In the genomic region with DNA sequence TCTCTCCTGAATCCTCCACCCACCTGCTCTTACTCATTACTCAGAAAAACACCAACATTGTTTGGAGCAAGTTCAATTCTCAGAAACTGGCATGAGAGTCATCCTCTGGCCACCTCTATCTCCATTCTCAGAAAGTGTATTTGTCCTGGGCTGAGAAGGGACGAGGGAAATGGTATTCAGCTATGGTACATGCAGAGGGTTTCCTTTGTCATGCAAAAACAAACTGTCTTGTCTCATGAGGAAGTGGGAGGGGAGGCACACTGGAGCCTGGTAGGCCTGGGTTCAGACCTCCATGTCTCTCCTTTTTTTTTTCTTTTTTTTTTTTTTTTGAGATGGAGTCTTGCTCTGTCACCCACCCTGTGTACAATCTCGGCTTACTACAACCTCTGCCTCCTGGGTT, we compare ENCODE assay signal across 19 cellular contexts. TPM values are rescaled to one million over a fixed set of nuclear protein-coding genes. Genes with fewer than 3 reads are reported as not detected.
DNase-seq lines count a peak whose midpoint lies in the region; ATAC-seq and TF ChIP-seq lines count a peak whose summit lies in the region.
"Had no signal": no experiment of that assay in that cellular context is flagged by ENCODE, and none has a peak within 500 bp of the region (broad histone marks: within the 10 kb centered on the region; RNA-seq: fewer than 3 reads in every experiment).

No MANE protein-coding gene starts in this region.

- POLR2A ChIA-PET in activated CD8-positive, alpha-beta T cell treated with anti-CD3 and anti-CD28 coated beads, Interleukin-2, amount 10 ng/mL, durations not matched to agents 7 days and 5 days (lab: Charles Lee), result no interaction called here
- POLR2A ChIA-PET in CD4-positive, alpha-beta T cell (lab: Charles Lee), result no interaction called here

- H3K27me3 Mint-ChIP-seq in activated T-cell treated with anti-CD3 and anti-CD28 coated beads, Interleukin-2, amount 50 U/mL, for 72 hours (ENCODE audit: low read depth), result peaks cover 40% of the 10 kb centered on the region
- peaks cover 11% of the 10 kb centered on the region for H3K27me3 Mint-ChIP-seq in activated CD8-positive, alpha-beta T cell treated with anti-CD3 and anti-CD28 coated beads, Interleukin-2, amount 10 ng/mL, durations not matched to agents 7 days and 5 days (ENCODE audit: low read depth)
- peaks cover 22% of the 10 kb centered on the region for H3K27me3 Mint-ChIP-seq in CD4-positive, alpha-beta T cell

- no peak overlapping the region for H3K27ac Mint-ChIP-seq in activated T-cell treated with anti-CD3 and anti-CD28 coated beads, Interleukin-2, amount 50 U/mL, for 72 hours
- H3K27ac Mint-ChIP-seq in activated CD8-positive, alpha-beta T cell treated with anti-CD3 and anti-CD28 coated beads, Interleukin-2, amount 10 ng/mL, durations not matched to agents 7 days and 5 days, result peak overlapping the region; percentile 50
- no peak overlapping the region for H3K27ac Mint-ChIP-seq in stimulated activated effector memory CD8-positive, alpha-beta T cell treated with anti-CD3 and anti-CD28 coated beads, Interleukin-12 subunit alpha, Interleukin-12 subunit beta, amount 100 ng/mL, for 72 hours
- no peak overlapping the region for H3K27ac Mint-ChIP-seq in CD4-positive, alpha-beta T cell
- H3K27ac Mint-ChIP-seq: CD4-positive, CD25-positive, alpha-beta regulatory T cell had no signal

- no peak overlapping the region for H3K4me3 Mint-ChIP-seq in activated T-cell treated with anti-CD3 and anti-CD28 coated beads, Interleukin-2, amount 50 U/mL, for 72 hours
- H3K4me3 Mint-ChIP-seq in activated CD8-positive, alpha-beta T cell treated with anti-CD3 and anti-CD28 coated beads, Interleukin-2, amount 10 ng/mL, durations not matched to agents 7 days and 5 days, result no peak overlapping the region
- no peak overlapping the region for H3K4me3 Mint-ChIP-seq in stimulated activated effector memory CD8-positive, alpha-beta T cell treated with anti-CD3 and anti-CD28 coated beads, Interleukin-12 subunit alpha, Interleukin-12 subunit beta, amount 100 ng/mL, for 72 hours
- no peak overlapping the region for H3K4me3 Mint-ChIP-seq in CD4-positive, alpha-beta T cell
- H3K4me3 Mint-ChIP-seq: CD4-positive, CD25-positive, alpha-beta regulatory T cell; H9 had no signal

- H3K4me1 Mint-ChIP-seq in activated T-cell treated with anti-CD3 and anti-CD28 coated beads, Interleukin-2, amount 50 U/mL, for 72 hours (ENCODE audit: low read depth), result peaks cover 17% of the 10 kb centered on the region
- H3K4me1 Mint-ChIP-seq in activated CD8-positive, alpha-beta T cell treated with anti-CD3 and anti-CD28 coated beads, Interleukin-2, amount 10 ng/mL, durations not matched to agents 7 days and 5 days (ENCODE audit: low read depth), result peaks cover 41% of the 10 kb centered on the region
- H3K4me1 Mint-ChIP-seq in stimulated activated effector memory CD8-positive, alpha-beta T cell treated with anti-CD3 and anti-CD28 coated beads, Interleukin-12 subunit alpha, Interleukin-12 subunit beta, amount 100 ng/mL, for 72 hours, result peaks cover 24% of the 10 kb centered on the region
- no peaks in the 10 kb centered on the region for H3K4me1 Mint-ChIP-seq in CD4-positive, alpha-beta T cell (ENCODE audit: low read depth)
- H3K4me1 Mint-ChIP-seq: H9 had no signal

- H3K36me3 ChIP-seq in Loucy (ENCODE audit: insufficient read depth, low read length), result peaks cover 21% of the 10 kb centered on the region; the same call in 1 of the 2 replicates
- H3K36me3 ChIP-seq: SJSA1 had no signal

- no peak for TF ChIP-seq CTCF in Loucy (conservative IDR thresholded peaks at IDR 0.05; ENCODE audit: low read length)
- no peak for TF ChIP-seq CTCF in CD4-positive, alpha-beta T cell (IDR thresholded peaks at IDR 0.05)

- CTCF ChIA-PET in activated CD8-positive, alpha-beta T cell treated with anti-CD3 and anti-CD28 coated beads, Interleukin-2, amount 10 ng/mL, durations not matched to agents 7 days and 5 days (lab: Charles Lee), result no interaction called here
- CTCF ChIA-PET in CD4-positive, alpha-beta T cell (lab: Charles Lee), result no interaction called here

- no peak overlapping the region for H2AFZ ChIP-seq in Loucy (ENCODE audit: low read length)
- H2AFZ ChIP-seq: PC-9 had no signal

- no peaks in the 10 kb centered on the region for H3K9me3 Mint-ChIP-seq in activated T-cell treated with anti-CD3 and anti-CD28 coated beads, Interleukin-2, amount 50 U/mL, for 72 hours
- H3K9me3 Mint-ChIP-seq in activated CD8-positive, alpha-beta T cell treated with anti-CD3 and anti-CD28 coated beads, Interleukin-2, amount 10 ng/mL, durations not matched to agents 7 days and 5 days (ENCODE audit: insufficient read depth), result peaks cover 4% of the 10 kb centered on the region
- no peaks in the 10 kb centered on the region for H3K9me3 Mint-ChIP-seq in stimulated activated effector memory CD8-positive, alpha-beta T cell treated with anti-CD3 and anti-CD28 coated beads, Interleukin-12 subunit alpha, Interleukin-12 subunit beta, amount 100 ng/mL, for 72 hours
- H3K9me3 Mint-ChIP-seq in CD4-positive, alpha-beta T cell, result peaks cover 3% of the 10 kb centered on the region

- peaks cover 0 to 3% of the 10 kb centered on the region in 2 donors for H3K36me3 Mint-ChIP-seq in activated T-cell treated with anti-CD3 and anti-CD28 coated beads, Interleukin-2, amount 50 U/mL, for 72 hours (ENCODE audit: insufficient read depth in 2 of 2)
- peaks cover 30% of the 10 kb centered on the region for H3K36me3 Mint-ChIP-seq in activated CD8-positive, alpha-beta T cell treated with anti-CD3 and anti-CD28 coated beads, Interleukin-2, amount 10 ng/mL, durations not matched to agents 7 days and 5 days (ENCODE audit: low read depth)
- H3K36me3 Mint-ChIP-seq in stimulated activated effector memory CD8-positive, alpha-beta T cell treated with anti-CD3 and anti-CD28 coated beads, Interleukin-12 subunit alpha, Interleukin-12 subunit beta, amount 100 ng/mL, for 72 hours, result peaks cover 5% of the 10 kb centered on the region
- H3K36me3 Mint-ChIP-seq in CD4-positive, alpha-beta T cell (ENCODE audit: low read depth), result no peaks in the 10 kb centered on the region
- H3K36me3 Mint-ChIP-seq: CD4-positive, CD25-positive, alpha-beta regulatory T cell had no signal

- peak overlapping the region; percentile 38 for H3K9ac ChIP-seq in Loucy (ENCODE audit: low read depth, low read length, poor library complexity, severe bottlenecking)

- H3K4me2 ChIP-seq in Loucy (ENCODE audit: low read depth, low read length, poor library complexity, severe bottlenecking), result peak overlapping the region; percentile 70
- H3K4me2 ChIP-seq: PC-9 had no signal

- H4K20me1 ChIP-seq in Loucy (ENCODE audit: insufficient read depth, low read length, poor library complexity, severe bottlenecking), result no peaks in the 10 kb centered on the region

- intact Hi-C loops in CD4-positive, alpha-beta T cell (cut with DNase I, micrococcal nuclease), result no loop called here

- H3K4me3 ChIP-seq in Loucy (ENCODE audit: low read length, poor library complexity, severe bottlenecking), result peak overlapping the region; percentile 26
- H3K4me3 ChIP-seq: PC-9, SJSA1 had no signal

- H3K79me2 ChIP-seq in Loucy (ENCODE audit: insufficient read depth, low read length), result peaks cover 12% of the 10 kb centered on the region; the same call in 1 of the 2 replicates

- DNase-seq in activated T-cell treated with anti-CD3 and anti-CD28 coated beads, Interleukin-2, amount 50 U/mL, for 72 hours, result no peak
- DNase-seq in activated T-cell treated with anti-CD3 and anti-CD28 coated beads for 4 hours, result no peak
- DNase-seq in activated CD8-positive, alpha-beta T cell treated with anti-CD3 and anti-CD28 coated beads, Interleukin-2, amount 10 ng/mL, durations not matched to agents 7 days and 5 days, result peak; percentile 28
- no peak for DNase-seq in stimulated activated effector memory CD8-positive, alpha-beta T cell treated with anti-CD3 and anti-CD28 coated beads, Interleukin-12 subunit alpha, Interleukin-12 subunit beta, amount 100 ng/mL, for 72 hours (ENCODE audit: low spot score in 2 of 2)
- DNase-seq in superior temporal gyrus (ENCODE audit: extremely low spot score), result no peak
- DNase-seq in CD4-positive, alpha-beta T cell, result no peak
- DNase-seq: ACHN; Calu3; CD4-positive, CD25-positive, alpha-beta regulatory T cell; H9; Karpas-422; NCI-H1417 treated with DMSO at 0.1 percent for 48 hours; NCI-H2029; NCI-H2171; NCI-H446 treated with DMSO at 0.1 percent for 48 hours; NK-92 treated with Interleukin-12 subunit alpha and Interleukin-12 subunit beta, amount 100 ng/mL, for 24 hours; PC-9 had no signal

- H3K27ac ChIP-seq in CD4-positive, alpha-beta T cell (ENCODE audit: low read depth, low read length), result no peak overlapping the region
- H3K27ac ChIP-seq: PC-9, SJSA1 had no signal

- no peaks in the 10 kb centered on the region for H3K9me2 ChIP-seq in Loucy (replicated peaks; ENCODE audit: low read depth, low read length)

- H3K4me1 ChIP-seq in Loucy (ENCODE audit: insufficient read depth, low read length, poor library complexity, severe bottlenecking), result peaks cover 23% of the 10 kb centered on the region
- H3K4me1 ChIP-seq: SJSA1 had no signal

- H3K27me3 ChIP-seq in Loucy (ENCODE audit: insufficient read depth, low read length, poor library complexity, severe bottlenecking), result no peaks in the 10 kb centered on the region
- H3K27me3 ChIP-seq in CD4-positive, alpha-beta T cell (ENCODE audit: control insufficient read depth, insufficient read depth, low read length), result no peaks in the 10 kb centered on the region
- H3K27me3 ChIP-seq: SJSA1 had no signal

- H3K9me3 ChIP-seq in Loucy (ENCODE audit: insufficient read depth, low read depth, low read length), result no peaks in the 10 kb centered on the region
- no peaks in the 10 kb centered on the region for H3K9me3 ChIP-seq in CD4-positive, alpha-beta T cell (ENCODE audit: control insufficient read depth, low read length)
- H3K9me3 ChIP-seq: SJSA1 had no signal

- peak; percentile 35 to 39 for ATAC-seq in activated T-cell treated with anti-CD3 and anti-CD28 coated beads, Interleukin-2, amount 50 U/mL, for 72 hours (replicated peaks in 1 of 2)
- ATAC-seq in activated CD8-positive, alpha-beta T cell treated with anti-CD3 and anti-CD28 coated beads, Interleukin-2, amount 10 ng/mL, durations not matched to agents 7 days and 5 days, result peak; percentile 42
- ATAC-seq in stimulated activated effector memory CD8-positive, alpha-beta T cell treated with anti-CD3 and anti-CD28 coated beads, Interleukin-12 subunit alpha, Interleukin-12 subunit beta, amount 100 ng/mL, for 72 hours, result peak; percentile 58
- no peak for ATAC-seq in CD4-positive, alpha-beta T cell (ENCODE audit: poor library complexity)

- no peaks in the 10 kb centered on the region for H3F3A ChIP-seq in Loucy (ENCODE audit: low read depth)

RNA-seq across cellular contexts. Expression of a gene that starts 31.9 kb away (rescaled TPM):
- total RNA-seq in activated T-cell treated with anti-CD3 and anti-CD28 coated beads, Interleukin-2, amount 50 U/mL, for 72 hours, result not detected
- total RNA-seq in activated CD8-positive, alpha-beta T cell treated with anti-CD3 and anti-CD28 coated beads, Interleukin-2, amount 10 ng/mL, durations not matched to agents 7 days and 5 days, result not detected
- under 1 TPM; 0.78 to 0.91 TPM for total RNA-seq in CD4-positive, alpha-beta T cell
- total RNA-seq: Calu3; CD4-positive, CD25-positive, alpha-beta regulatory T cell; H9; PC-9; SJSA1 had no signal

RNA-seq across cellular contexts. Expression of a gene that starts 39.1 kb away (rescaled TPM):
- 10 to 100 TPM in 1 of 2 donors, under 1 TPM in 1; 0.83 to 14.2 TPM for total RNA-seq in activated T-cell treated with anti-CD3 and anti-CD28 coated beads, Interleukin-2, amount 50 U/mL, for 72 hours
- 1 to 10 TPM; 1.4 to 1.6 TPM for total RNA-seq in activated CD8-positive, alpha-beta T cell treated with anti-CD3 and anti-CD28 coated beads, Interleukin-2, amount 10 ng/mL, durations not matched to agents 7 days and 5 days
- total RNA-seq in CD4-positive, alpha-beta T cell, result 1 to 10 TPM in 1 of 2 experiments, not detected in 1; 1.2 TPM
- total RNA-seq: Calu3, H9, PC-9, SJSA1 had no signal

RNA-seq across cellular contexts. Expression of a gene that starts 51.7 kb away (rescaled TPM):
- not detected for total RNA-seq in activated T-cell treated with anti-CD3 and anti-CD28 coated beads, Interleukin-2, amount 50 U/mL, for 72 hours
- not detected for total RNA-seq in activated CD8-positive, alpha-beta T cell treated with anti-CD3 and anti-CD28 coated beads, Interleukin-2, amount 10 ng/mL, durations not matched to agents 7 days and 5 days
- total RNA-seq in CD4-positive, alpha-beta T cell, result under 1 TPM; 0.27 to 0.36 TPM
- total RNA-seq: Calu3; CD4-positive, CD25-positive, alpha-beta regulatory T cell; H9; PC-9; SJSA1 had no signal
